10 cellular contexts compared by ENCODE assay signal in genomic region chr11:12188548-12189317, GRCh38.
A peak's percentile ranks its signal among the peaks of the same experiment; 100 is the strongest.
DNase-seq lines count a peak whose midpoint lies in the region; ATAC-seq lines count a peak whose summit lies in the region.
"Had no signal": no experiment of that assay in that cellular context is flagged by ENCODE, and none has a peak within 500 bp of the region (broad histone marks: within the 10 kb centered on the region; RNA-seq: fewer than 3 reads in every experiment).

No MANE protein-coding gene starts in this region.

- no peaks in the 10 kb centered on the region for H3K27me3 Mint-ChIP-seq in central memory CD8-positive, alpha-beta T cell
- H3K27me3 Mint-ChIP-seq in naive thymus-derived CD8-positive, alpha-beta T cell: no peaks in the 10 kb centered on the region

- no peak overlapping the region for H3K4me3 Mint-ChIP-seq in central memory CD8-positive, alpha-beta T cell
- H3K4me3 Mint-ChIP-seq in naive thymus-derived CD8-positive, alpha-beta T cell: no peak overlapping the region

- DNase-seq in central memory CD8-positive, alpha-beta T cell (ENCODE audit: low spot score in 2 of 2): no peak
- DNase-seq in GDM1 (lab: John Stamatoyannopoulos, UW) (no peak), COR-L47 (lab: John Stamatoyannopoulos, UW) (no peak), NCI-H2107 treated with DMSO at 0.1 percent for 48 hours (lab: John Stamatoyannopoulos, UW; ENCODE audit: unreplicated experiment) (no peak)
- DNase-seq in naive thymus-derived CD8-positive, alpha-beta T cell: no peak
- DNase-seq: right cardiac atrium, T1000 had no signal

- POLR2A ChIA-PET in naive thymus-derived CD8-positive, alpha-beta T cell (lab: Charles Lee): interaction anchor here (1.0 kb wide), 1 partner anchor 35 kb away, joined by 3 read pairs; no protein-coding TSS in a partner anchor

- peak; percentile 93 for ATAC-seq in GM18858 (IDR thresholded peaks at IDR 0.05; ENCODE audit: unreplicated experiment)
- ATAC-seq in GM21515 (IDR thresholded peaks at IDR 0.05; ENCODE audit: unreplicated experiment): peak; percentile 82
- peak; percentile 72 for ATAC-seq in HG03457 (IDR thresholded peaks at IDR 0.05; ENCODE audit: unreplicated experiment)
- ATAC-seq in central memory CD8-positive, alpha-beta T cell (replicated peaks; ENCODE audit: extremely low read depth, poor library complexity, severe bottlenecking): no peak
- no peak for ATAC-seq in naive thymus-derived CD8-positive, alpha-beta T cell
- ATAC-seq: right cardiac atrium had no signal

- no peaks in the 10 kb centered on the region for H3K9me3 Mint-ChIP-seq in central memory CD8-positive, alpha-beta T cell
- H3K9me3 Mint-ChIP-seq in naive thymus-derived CD8-positive, alpha-beta T cell: no peaks in the 10 kb centered on the region

- peak overlapping the region; percentile 63 for H3K27ac Mint-ChIP-seq in central memory CD8-positive, alpha-beta T cell (ENCODE audit: low read depth)
- H3K27ac Mint-ChIP-seq in naive thymus-derived CD8-positive, alpha-beta T cell: peak overlapping the region in 3 of 10 donors; percentile 29 to 83 (median 71)

- peaks cover 28% of the 10 kb centered on the region for H3K4me1 Mint-ChIP-seq in central memory CD8-positive, alpha-beta T cell
- peaks cover 8 to 23% (median 16%) of the 10 kb centered on the region in 4 donors for H3K4me1 Mint-ChIP-seq in naive thymus-derived CD8-positive, alpha-beta T cell

- H3K36me3 Mint-ChIP-seq in central memory CD8-positive, alpha-beta T cell (ENCODE audit: insufficient read depth): peaks cover 4% of the 10 kb centered on the region
- H3K36me3 Mint-ChIP-seq in naive thymus-derived CD8-positive, alpha-beta T cell: no peaks in the 10 kb centered on the region

Comparison
In these comparisons a context has a peak if more than half of its experiments do, and no peak if none do; other contexts are left out.
1. ATAC-seq: peak in GM18858 (single experiment), GM21515 (single experiment) and HG03457 (single experiment); none in central memory CD8-positive, alpha-beta T cell (single experiment) and naive thymus-derived CD8-positive, alpha-beta T cell (0 of 2).